Comparison of ENCODE assay signal across 23 cellular contexts in genomic region chr6:127967708-127968107, GRCh38.
A peak's percentile ranks its signal among the peaks of the same experiment; 100 is the strongest.
DNase-seq lines count a peak whose midpoint lies in the region; ATAC-seq and TF ChIP-seq lines count a peak whose summit lies in the region.
"Had no signal": no experiment of that assay in that cellular context is flagged by ENCODE, and none has a peak within 500 bp of the region (broad histone marks: within the 10 kb centered on the region; RNA-seq: fewer than 3 reads in every experiment).

No MANE protein-coding gene starts in this region.

- H3K9me3 Mint-ChIP-seq in activated CD4-positive, alpha-beta T cell treated with anti-CD3 and anti-CD28 coated beads for 36 hours (ENCODE audit: low read depth) = peaks cover 7% of the 10 kb centered on the region
- peaks cover 0 to 4% (median 0%) of the 10 kb centered on the region in 3 donors for H3K9me3 Mint-ChIP-seq in T-cell
- H3K9me3 Mint-ChIP-seq in stimulated activated effector memory CD8-positive, alpha-beta T cell treated with anti-CD3 and anti-CD28 coated beads, Interleukin-12 subunit alpha, Interleukin-12 subunit beta, amount 100 ng/mL, for 72 hours = no peaks in the 10 kb centered on the region
- H3K9me3 Mint-ChIP-seq: neural progenitor cell had no signal

- no peaks in the 10 kb centered on the region for H3K27me3 Mint-ChIP-seq in activated CD4-positive, alpha-beta T cell treated with anti-CD3 and anti-CD28 coated beads for 36 hours
- no peaks in the 10 kb centered on the region for H3K27me3 Mint-ChIP-seq in T-cell
- H3K27me3 Mint-ChIP-seq: B cell had no signal

- no peak for ATAC-seq in activated CD4-positive, alpha-beta T cell treated with anti-CD3 and anti-CD28 coated beads for 36 hours
- ATAC-seq in T-cell (replicated peaks in 1 of 4) (peak in 2 of 4 experiments; percentile 18 to 28), SK-N-SH treated with all-trans-retinoic acid at 6 μM for 48 hours (no peak)
- ATAC-seq in stimulated activated effector memory CD8-positive, alpha-beta T cell treated with anti-CD3 and anti-CD28 coated beads, Interleukin-12 subunit alpha, Interleukin-12 subunit beta, amount 100 ng/mL, for 72 hours = peak; percentile 63
- ATAC-seq: activated CD4-positive, CD25-positive, alpha-beta regulatory T cell treated with anti-CD3 and anti-CD28 coated beads, Interleukin-2, amount 50 U/mL, for 24 hours; gastroesophageal sphincter had no signal

- peak overlapping the region; percentile 53 for H3K27ac Mint-ChIP-seq in activated CD4-positive, alpha-beta T cell treated with anti-CD3 and anti-CD28 coated beads for 36 hours
- peak overlapping the region; percentile 75 to 77 for H3K27ac Mint-ChIP-seq in T-cell
- H3K27ac Mint-ChIP-seq in stimulated activated effector memory CD8-positive, alpha-beta T cell treated with anti-CD3 and anti-CD28 coated beads, Interleukin-12 subunit alpha, Interleukin-12 subunit beta, amount 100 ng/mL, for 72 hours = peak overlapping the region; percentile 7
- H3K27ac Mint-ChIP-seq: activated naive CD4-positive, alpha-beta T cell treated with anti-CD3 and anti-CD28 coated beads for 36 hours; B cell; neural progenitor cell had no signal

- H3K36me3 ChIP-seq in thyroid gland = peaks cover 0 to 8% of the 10 kb centered on the region in 2 donors
- H3K36me3 ChIP-seq: neural progenitor cell, prostate gland had no signal

- DNase-seq in activated CD4-positive, alpha-beta T cell treated with anti-CD3 and anti-CD28 coated beads for 36 hours = peak; percentile 13
- DNase-seq in activated CD4-positive, alpha-beta T cell treated with anti-CD3 and anti-CD28 coated beads for 4 hours = no peak
- DNase-seq in T-cell (peak in 2 of 34 experiments; percentile 16 to 30), foreskin melanocyte (peak; percentile 92), thyroid gland (no peak), GF-D8 (lab: John Stamatoyannopoulos, UW) (no peak)
- no peak for DNase-seq in stimulated activated effector memory CD8-positive, alpha-beta T cell treated with anti-CD3 and anti-CD28 coated beads, Interleukin-12 subunit alpha, Interleukin-12 subunit beta, amount 100 ng/mL, for 72 hours (ENCODE audit: low spot score in 2 of 2)
- DNase-seq: activated naive CD4-positive, alpha-beta T cell treated with anti-CD3 and anti-CD28 coated beads for 36 hours; Calu3; effector memory CD4-positive, alpha-beta T cell; EL; NCI-H2107; NCI-H526; stimulated activated CD4-positive, alpha-beta T cell treated with anti-CD3 and anti-CD28 coated beads, Interleukin-1b, Interleukin-23, amount 100 ng/mL, for 48 hours; upper lobe of left lung had no signal

- no peak overlapping the region for H3K4me3 ChIP-seq in thyroid gland (replicated peaks in 1 of 3)
- H3K4me3 ChIP-seq: esophagus muscularis mucosa, gastroesophageal sphincter, neural progenitor cell, prostate gland, upper lobe of left lung had no signal

- POLR2A ChIA-PET in activated CD4-positive, alpha-beta T cell treated with anti-CD3 and anti-CD28 coated beads for 36 hours (lab: Charles Lee) = interaction anchor here (0.6 kb wide), 1 partner anchor 59 kb away, joined by 3 read pairs; no protein-coding TSS in a partner anchor
- POLR2A ChIA-PET in T-cell (lab: Charles Lee) = no interaction called here

- H3K4me3 Mint-ChIP-seq in activated CD4-positive, alpha-beta T cell treated with anti-CD3 and anti-CD28 coated beads for 36 hours = no peak overlapping the region
- H3K4me3 Mint-ChIP-seq in T-cell = peak overlapping the region in 2 of 3 donors; percentile 37 to 50
- H3K4me3 Mint-ChIP-seq in stimulated activated effector memory CD8-positive, alpha-beta T cell treated with anti-CD3 and anti-CD28 coated beads, Interleukin-12 subunit alpha, Interleukin-12 subunit beta, amount 100 ng/mL, for 72 hours = no peak overlapping the region
- H3K4me3 Mint-ChIP-seq: activated naive CD4-positive, alpha-beta T cell treated with anti-CD3 and anti-CD28 coated beads for 36 hours; B cell; neural progenitor cell had no signal

- intact Hi-C loops in activated CD4-positive, alpha-beta T cell treated with anti-CD3 and anti-CD28 coated beads for 36 hours (cut with DNase I, micrococcal nuclease) = loop anchor here in 1 of 2 experiments (1.0 kb wide), 1 partner anchor 16 kb away; no protein-coding TSS in a partner anchor
- intact Hi-C loops in thyroid gland (cut with DNase I) = no loop called here

- TF ChIP-seq CTCF in thyroid gland (IDR thresholded peaks at IDR 0.05) = no peak

- no peaks in the 10 kb centered on the region for H3K27me3 ChIP-seq in thyroid gland
- H3K27me3 ChIP-seq: esophagus muscularis mucosa, gastroesophageal sphincter, neural progenitor cell, upper lobe of left lung had no signal

- H3K27ac ChIP-seq in thyroid gland = no peak overlapping the region
- H3K27ac ChIP-seq: esophagus muscularis mucosa, gastroesophageal sphincter, neural progenitor cell, prostate gland, RWPE1, upper lobe of left lung had no signal

- WGBS in thyroid gland, 2 donors = 94 to 97% methylated on average over 3 of the region's 3 CpGs

- peaks cover 4% of the 10 kb centered on the region for H3K36me3 Mint-ChIP-seq in activated CD4-positive, alpha-beta T cell treated with anti-CD3 and anti-CD28 coated beads for 36 hours (ENCODE audit: low read depth)
- H3K36me3 Mint-ChIP-seq in T-cell = peaks cover 2% of the 10 kb centered on the region
- no peaks in the 10 kb centered on the region for H3K36me3 Mint-ChIP-seq in stimulated activated effector memory CD8-positive, alpha-beta T cell treated with anti-CD3 and anti-CD28 coated beads, Interleukin-12 subunit alpha, Interleukin-12 subunit beta, amount 100 ng/mL, for 72 hours

- H3K9me3 ChIP-seq in thyroid gland = no peaks in the 10 kb centered on the region
- H3K9me3 ChIP-seq: esophagus muscularis mucosa, gastroesophageal sphincter, prostate gland, upper lobe of left lung had no signal

- no peak for TF ChIP-seq POLR2A in thyroid gland (IDR thresholded peaks at IDR 0.05)

- CTCF ChIA-PET in activated CD4-positive, alpha-beta T cell treated with anti-CD3 and anti-CD28 coated beads for 36 hours (lab: Charles Lee) = interaction anchor here (0.6 to 2.9 kb wide), 7 partner anchors 10 to 230 kb away, joined by 3 to 14 read pairs (median 4); no protein-coding TSS in a partner anchor
- CTCF ChIA-PET in T-cell (lab: Charles Lee) = interaction anchor here in 1 of 2 donors (0.6 to 5.7 kb wide), 4 partner anchors 29 to 1744 kb away, joined by 3 to 45 read pairs (median 5); no protein-coding TSS in a partner anchor

- H3K4me1 Mint-ChIP-seq in activated CD4-positive, alpha-beta T cell treated with anti-CD3 and anti-CD28 coated beads for 36 hours = peaks cover 40% of the 10 kb centered on the region
- H3K4me1 Mint-ChIP-seq in T-cell = peaks cover 43 to 55% (median 53%) of the 10 kb centered on the region in 3 donors
- peaks cover 29% of the 10 kb centered on the region for H3K4me1 Mint-ChIP-seq in stimulated activated effector memory CD8-positive, alpha-beta T cell treated with anti-CD3 and anti-CD28 coated beads, Interleukin-12 subunit alpha, Interleukin-12 subunit beta, amount 100 ng/mL, for 72 hours
- H3K4me1 Mint-ChIP-seq: B cell, neural progenitor cell had no signal

- H3K4me1 ChIP-seq in thyroid gland = no peaks in the 10 kb centered on the region
- H3K4me1 ChIP-seq: esophagus muscularis mucosa, gastroesophageal sphincter, neural progenitor cell, prostate gland, upper lobe of left lung had no signal

TF ChIP-seq in SK-N-SH treated with all-trans-retinoic acid at 6 μM for 48 hours, 23 proteins besides CTCF, POLR2A, EP300 and RAD21 (continues in another document):
- TF ChIP-seq PPARA (CRISPR knock-in tag; IDR thresholded peaks at IDR 0.05; ENCODE audit: borderline replicate concordance) (no peak), POU6F1 (CRISPR knock-in tag; IDR thresholded peaks at IDR 0.05; ENCODE audit: borderline replicate concordance, low read depth) (no peak), TOX (CRISPR knock-in tag; IDR thresholded peaks at IDR 0.05; ENCODE audit: borderline replicate concordance) (no peak), GLIS3 (CRISPR knock-in tag; IDR thresholded peaks at IDR 0.05) (no peak), ZNF565 (CRISPR knock-in tag; conservative IDR thresholded peaks at IDR 0.05; ENCODE audit: low read depth) (no peak), OSR1 (CRISPR knock-in tag; IDR thresholded peaks at IDR 0.05) (no peak), BACH2 (CRISPR knock-in tag; IDR thresholded peaks at IDR 0.05; ENCODE audit: borderline replicate concordance) (no peak), SNAI2 (CRISPR knock-in tag; IDR thresholded peaks at IDR 0.05) (no peak)
- TF ChIP-seq, protein P1, sequence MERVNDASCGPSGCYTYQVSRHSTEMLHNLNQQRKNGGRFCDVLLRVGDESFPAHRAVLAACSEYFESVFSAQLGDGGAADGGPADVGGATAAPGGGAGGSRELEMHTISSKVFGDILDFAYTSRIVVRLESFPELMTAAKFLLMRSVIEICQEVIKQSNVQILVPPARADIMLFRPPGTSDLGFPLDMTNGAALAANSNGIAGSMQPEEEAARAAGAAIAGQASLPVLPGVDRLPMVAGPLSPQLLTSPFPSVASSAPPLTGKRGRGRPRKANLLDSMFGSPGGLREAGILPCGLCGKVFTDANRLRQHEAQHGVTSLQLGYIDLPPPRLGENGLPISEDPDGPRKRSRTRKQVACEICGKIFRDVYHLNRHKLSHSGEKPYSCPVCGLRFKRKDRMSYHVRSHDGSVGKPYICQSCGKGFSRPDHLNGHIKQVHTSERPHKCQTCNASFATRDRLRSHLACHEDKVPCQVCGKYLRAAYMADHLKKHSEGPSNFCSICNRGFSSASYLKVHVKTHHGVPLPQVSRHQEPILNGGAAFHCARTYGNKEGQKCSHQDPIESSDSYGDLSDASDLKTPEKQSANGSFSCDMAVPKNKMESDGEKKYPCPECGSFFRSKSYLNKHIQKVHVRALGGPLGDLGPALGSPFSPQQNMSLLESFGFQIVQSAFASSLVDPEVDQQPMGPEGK (CRISPR knock-in tag; IDR thresholded peaks at IDR 0.05; ENCODE audit: borderline replicate concordance) = no peak

Comparison
In these comparisons a context has a peak if more than half of its experiments do, and no peak if none do; other contexts are left out.
1. DNase-seq: peak in activated CD4-positive, alpha-beta T cell treated with anti-CD3 and anti-CD28 coated beads for 36 hours (single experiment) and foreskin melanocyte (single experiment); none in activated CD4-positive, alpha-beta T cell treated with anti-CD3 and anti-CD28 coated beads for 4 hours (0 of 2), stimulated activated effector memory CD8-positive, alpha-beta T cell treated with anti-CD3 and anti-CD28 coated beads, Interleukin-12 subunit alpha, Interleukin-12 subunit beta, amount 100 ng/mL, for 72 hours (0 of 2), thyroid gland (0 of 2) and GF-D8 (single experiment).
2. H3K27ac Mint-ChIP-seq: peak in every context shown above with its lines; median percentile 76 in T-cell; 53 in activated CD4-positive, alpha-beta T cell treated with anti-CD3 and anti-CD28 coated beads for 36 hours; 7 in stimulated activated effector memory CD8-positive, alpha-beta T cell treated with anti-CD3 and anti-CD28 coated beads, Interleukin-12 subunit alpha, Interleukin-12 subunit beta, amount 100 ng/mL, for 72 hours.
3. H3K4me3 Mint-ChIP-seq: peak in T-cell (2 of 3); none in activated CD4-positive, alpha-beta T cell treated with anti-CD3 and anti-CD28 coated beads for 36 hours (single experiment) and stimulated activated effector memory CD8-positive, alpha-beta T cell treated with anti-CD3 and anti-CD28 coated beads, Interleukin-12 subunit alpha, Interleukin-12 subunit beta, amount 100 ng/mL, for 72 hours (single experiment).